In genomic region chr2:170180031-170180566, GRCh38 we compare ENCODE assay signal across 11 cellular contexts. TPM values are rescaled to one million over a fixed set of nuclear protein-coding genes. Genes with fewer than 3 reads are reported as not detected.
DNase-seq lines count a peak whose midpoint lies in the region; ATAC-seq, FAIRE-seq and TF ChIP-seq lines count a peak whose summit lies in the region.
"Had no signal": no experiment of that assay in that cellular context is flagged by ENCODE, and none has a peak within 500 bp of the region (broad histone marks: within the 10 kb centered on the region; RNA-seq: fewer than 3 reads in every experiment).

No MANE protein-coding gene starts in this region.

- no peaks in the 10 kb centered on the region for H3K36me3 ChIP-seq in keratinocyte (ENCODE audit: control insufficient read depth in 2 of 2, extremely low read depth in 1 of 2, insufficient read depth in 2 of 2, low read length in 2 of 2)
- H3K36me3 ChIP-seq: SJSA1 had no signal

- no peak overlapping the region for H3K4ac ChIP-seq in H9 (ENCODE audit: low read depth, low read length)

- no peaks in the 10 kb centered on the region for H3K9me1 ChIP-seq in keratinocyte (ENCODE audit: control insufficient read depth, extremely low read depth, insufficient read depth, low read length)

- no peak overlapping the region for H2BK5ac ChIP-seq in H9 (ENCODE audit: insufficient read length, low read length)

- H3K27me3 ChIP-seq in H9 (ENCODE audit: insufficient read depth, low read length), result no peaks in the 10 kb centered on the region
- no peaks in the 10 kb centered on the region for H3K27me3 ChIP-seq in keratinocyte (ENCODE audit: control insufficient read depth, extremely low read depth, insufficient read depth, low read length)
- H3K27me3 ChIP-seq: SJSA1 had no signal

- peak; percentile 59 for FAIRE-seq in keratinocyte (lab: Jason Lieb, UNC)

- no peak overlapping the region for H4K5ac ChIP-seq in H9 (ENCODE audit: insufficient read length, low read depth, low read length)

- peak overlapping the region; percentile 9 to 55 (median 26) for H3K4me3 ChIP-seq in keratinocyte (ENCODE audit: control insufficient read depth in 2 of 3, extremely low read depth in 1 of 3, insufficient read depth in 2 of 3, low read depth in 1 of 3, low read length in 3 of 3)
- H3K4me3 ChIP-seq: SJSA1 had no signal

- peaks cover 3 to 16% (median 5%) of the 10 kb centered on the region in 3 experiments for H3K36me3 Mint-ChIP-seq in H9 (ENCODE audit: insufficient read depth in 1 of 3, low read depth in 3 of 3)

- no peak overlapping the region for H2BK120ac ChIP-seq in H9 (ENCODE audit: low read depth, low read length, poor library complexity, severe bottlenecking)

- intact Hi-C loops in Right ventricle myocardium superior (cut with DNase I), result no loop called here

- no peak overlapping the region for H3K9ac ChIP-seq in H9 (ENCODE audit: extremely low read depth, insufficient read length, low read length)
- peak overlapping the region; percentile 39 for H3K9ac ChIP-seq in keratinocyte (ENCODE audit: control insufficient read depth, extremely low read depth, insufficient read depth, low read length)

- ATAC-seq in GM18870 (IDR thresholded peaks at IDR 0.05; ENCODE audit: unreplicated experiment) (peak; percentile 84), HG03565 (IDR thresholded peaks at IDR 0.05; ENCODE audit: unreplicated experiment) (peak; percentile 61), Right ventricle myocardium superior (ENCODE audit: poor library complexity) (no peak)

- no peaks in the 10 kb centered on the region for H3K27me3 Mint-ChIP-seq in H9 (ENCODE audit: low read depth)

- no peaks in the 10 kb centered on the region for H3K79me1 ChIP-seq in H9 (ENCODE audit: insufficient read depth, low read depth, low read length, poor library complexity, severe bottlenecking)

- no peaks in the 10 kb centered on the region for H3K23me2 ChIP-seq in H9 (ENCODE audit: insufficient read length, low read depth, low read length, poor library complexity, severe bottlenecking)

- H2AFZ ChIP-seq in H9 (ENCODE audit: low read length) (peak overlapping the region; percentile 58), keratinocyte (ENCODE audit: control insufficient read depth, low read length) (peak overlapping the region; percentile 88)

- H2BK12ac ChIP-seq in H9 (ENCODE audit: insufficient read length, low read depth, low read length), result no peak overlapping the region

- H2BK20ac ChIP-seq in H9 (ENCODE audit: low read depth, low read length, poor library complexity, severe bottlenecking), result no peak overlapping the region

- DNase-seq in H9 (no peak), keratinocyte (ENCODE audit: low read depth, low spot score) (no peak), iPS-NIHi7 (ENCODE audit: extremely low spot score) (no peak), Right ventricle myocardium superior (no peak), activated gamma-delta T cell treated with Interleukin-2 at 50 U/mL for 16 hours (no peak), HuH-7 (ENCODE audit: low spot score) (no peak)
- DNase-seq: KBM-7 had no signal

- no peak overlapping the region for H4K91ac ChIP-seq in H9 (ENCODE audit: insufficient read length, low read depth, low read length)

- no peak overlapping the region for H3K4me3 Mint-ChIP-seq in H9

- H3K4me1 Mint-ChIP-seq in H9, result peaks cover 33 to 39% of the 10 kb centered on the region in 2 experiments

- H3K9me3 Mint-ChIP-seq in H9, result peaks cover 7 to 11% of the 10 kb centered on the region in 2 experiments

- no peak overlapping the region for H2AK5ac ChIP-seq in H9 (ENCODE audit: insufficient read length, low read length)

- H3K23ac ChIP-seq in H9 (ENCODE audit: insufficient read length, low read depth, low read length), result no peak overlapping the region

- H4K20me1 ChIP-seq in H9 (ENCODE audit: control insufficient read depth, insufficient read depth, insufficient read length) (no peaks in the 10 kb centered on the region), keratinocyte (ENCODE audit: control insufficient read depth, extremely low read depth, insufficient read depth, low read length) (no peaks in the 10 kb centered on the region)

- no peak overlapping the region for H3K56ac ChIP-seq in H9 (ENCODE audit: insufficient read length, low read depth, low read length)

- no peaks in the 10 kb centered on the region for H3K79me2 ChIP-seq in H9 (ENCODE audit: insufficient read depth, low read length)
- no peaks in the 10 kb centered on the region for H3K79me2 ChIP-seq in keratinocyte (ENCODE audit: control insufficient read depth, insufficient read depth, low read length)

- H3K4me2 ChIP-seq in H9 (ENCODE audit: insufficient read depth, insufficient read length, low read length), result no peak overlapping the region
- peak overlapping the region; percentile 73 for H3K4me2 ChIP-seq in keratinocyte (ENCODE audit: control insufficient read depth, extremely low read depth, insufficient read depth, low read depth, low read length)

- TF ChIP-seq CTCF in H9 (conservative IDR thresholded peaks at IDR 0.05) (no peak), keratinocyte (optimal IDR thresholded peaks at IDR 0.05 in 1 of 3, IDR thresholded peaks at IDR 0.05 in 1 of 3, conservative IDR thresholded peaks at IDR 0.05 in 1 of 3; ENCODE audit: extremely low read depth in 1 of 3, insufficient read depth in 2 of 3, low read length in 3 of 3) (no peak)

- H3K27ac Mint-ChIP-seq in H9, result peak overlapping the region; percentile 4 to 86 (median 16); a peak in 5 of 7 replicates
- H3K27ac Mint-ChIP-seq: activated T-helper 2 cell treated with anti-CD3 and anti-CD28 coated beads, Interferon-gamma antibody, Interleukin-2, Interleukin-4, amounts not matched to agents 10 μg/mL and 5 μg/mL and 100 μg/mL, durations not matched to agents 14 hours and 24 hours and 36 hours had no signal

- H3K4me1 ChIP-seq in H9 (ENCODE audit: insufficient read depth, low read length), result no peaks in the 10 kb centered on the region
- H3K4me1 ChIP-seq in keratinocyte (ENCODE audit: control insufficient read depth, extremely low read depth, insufficient read depth, low read length), result peaks cover 23% of the 10 kb centered on the region
- H3K4me1 ChIP-seq: SJSA1 had no signal

- no peak overlapping the region for H3K18ac ChIP-seq in H9 (ENCODE audit: insufficient read length, low read depth, low read length)

- H3K27ac ChIP-seq in H9 (ENCODE audit: insufficient read length, low read depth, low read length), result no peak overlapping the region
- peak overlapping the region; percentile 48 for H3K27ac ChIP-seq in keratinocyte (ENCODE audit: control insufficient read depth, insufficient read depth, low read length)
- H3K27ac ChIP-seq: SJSA1 had no signal

- dilution Hi-C loops in keratinocyte (cut with MboI; ENCODE audit: extremely low pct_ligation_motif_present, low sequenced_read_pairs), result no loop called here

- H3K14ac ChIP-seq in H9 (ENCODE audit: insufficient read depth, low read length), result no peak overlapping the region

- no peaks in the 10 kb centered on the region for H3K9me3 ChIP-seq in H9 (ENCODE audit: control insufficient read depth, low read depth, low read length)
- H3K9me3 ChIP-seq in keratinocyte (ENCODE audit: control insufficient read depth, low read depth, low read length), result no peaks in the 10 kb centered on the region
- H3K9me3 ChIP-seq: SJSA1 had no signal

- H2BK15ac ChIP-seq in H9 (ENCODE audit: low read depth, low read length), result no peak overlapping the region

- WGBS in H9 (ENCODE audit: extremely low coverage, insufficient read length, low lambda C conversion rate), result no CpG with 5 or more reads among the region's 3 CpGs

- no peak overlapping the region for H4K8ac ChIP-seq in H9 (replicated peaks; ENCODE audit: insufficient read length, low read depth, low read length)

- H3T11ph ChIP-seq in H9 (ENCODE audit: low read length), result no peak overlapping the region

RNA-seq across cellular contexts. Expression of gene MYO3B, which starts 2.2 kb away (rescaled TPM):
- total RNA-seq in H9 (2021) (0.63 and 0.86 TPM in 2 replicates), Right ventricle myocardium superior (not detected)
- polyA plus RNA-seq in keratinocyte, result 3.1 to 7.6 TPM (median 4.4 TPM) in 3 replicates
- polyA plus RNA-seq in keratinocyte (2011; ENCODE audit: low read depth), result 1.5 TPM
- 2.9 and 4.8 TPM in 2 replicates for polyA plus RNA-seq in keratinocyte (2011; cell fraction: cytosol; rRNA removed)
- 7.7 and 8.6 TPM in 2 replicates for polyA plus RNA-seq in keratinocyte (2011; cell fraction: nucleus; rRNA removed)
- 2.4 and 2.5 TPM in 2 replicates for polyA plus RNA-seq in keratinocyte (2012; ENCODE audit: low replicate concordance)
- polyA minus RNA-seq in keratinocyte, result 2.1 to 17.5 TPM (median 16.9 TPM) in 3 replicates
- 4.4 TPM for polyA minus RNA-seq in keratinocyte (2011; cell fraction: cytosol; rRNA and poly(A)+ RNA removed)
- polyA minus RNA-seq in keratinocyte (2011; cell fraction: nucleus; rRNA and poly(A)+ RNA removed), result 15.6 and 36.9 TPM in 2 replicates
- total RNA-seq: SJSA1 had no signal
